In the genomic region with DNA sequence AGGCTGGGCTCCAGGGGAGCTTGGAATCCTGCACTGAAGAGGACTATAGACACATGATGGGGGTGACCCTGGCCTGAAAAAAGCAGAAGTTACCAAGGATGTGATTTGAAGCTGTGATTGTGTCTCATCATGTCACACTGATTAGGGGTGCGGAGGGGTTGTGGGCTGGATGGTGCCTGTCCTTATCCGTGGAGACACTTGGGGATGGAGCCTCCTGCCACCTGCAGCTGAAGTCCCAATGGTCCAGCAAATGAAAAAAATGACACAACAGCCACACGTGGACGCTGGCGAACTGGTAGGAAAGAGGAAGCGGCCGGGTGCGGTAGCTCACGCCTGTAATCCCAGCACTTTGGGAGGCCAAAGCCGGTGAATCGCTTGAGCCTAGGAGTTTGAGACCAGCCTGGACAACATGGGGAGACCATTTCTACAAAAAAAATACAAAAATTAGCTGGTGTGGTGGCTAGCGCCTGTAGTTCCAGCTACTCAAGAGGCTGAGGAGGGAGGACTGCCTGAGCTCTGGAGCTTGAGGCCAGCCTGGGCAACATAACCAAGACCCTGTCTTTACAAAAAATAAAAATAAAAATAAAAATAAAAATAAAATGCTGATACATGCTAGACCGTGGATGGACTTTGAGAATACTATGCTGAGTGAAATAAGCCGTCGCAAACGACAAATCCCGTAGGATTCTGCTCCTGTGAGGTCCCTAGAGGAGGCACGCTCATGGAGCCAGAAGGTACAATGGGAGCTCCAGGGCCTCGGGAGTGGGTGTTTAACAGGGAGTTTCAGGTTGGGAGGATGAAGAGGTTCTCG, we compare ENCODE assay signal across 6 cellular contexts. TPM values are rescaled to one million over a fixed set of nuclear protein-coding genes. Genes with fewer than 3 reads are reported as not detected.
DNase-seq lines count a peak whose midpoint lies in the region; ATAC-seq lines count a peak whose summit lies in the region.

No MANE protein-coding gene starts in this region.

- intact Hi-C loops in Right ventricle myocardium inferior (cut with DNase I), result loop anchor here (1.0 kb wide), 1 partner anchor 24 kb away; the partner anchor contains the start of gene GUK1
- intact Hi-C loops in cardiac septum (cut with DNase I), result loop anchor here (1.0 to 2.0 kb wide), 2 partner anchors 24 to 56 kb away; partner anchors contain the start of genes GUK1 and MRPL55

- peak; percentile 73 for DNase-seq in Right ventricle myocardium inferior (ENCODE audit: missing footprints)
- no peak for DNase-seq in cardiac septum (ENCODE audit: low spot score)
- DNase-seq in caudate nucleus (lab: John Stamatoyannopoulos, UW), result no peak
- DNase-seq in pons (ENCODE audit: low spot score), result peak; percentile 48
- no peak for DNase-seq in SK-N-DZ (ENCODE audit: low spot score)

- H3K27ac ChIP-seq in caudate nucleus (ENCODE audit: low read depth, low read length), result peak overlapping the region; percentile 94

- ATAC-seq in Right ventricle myocardium inferior (no peak), GM21576 (IDR thresholded peaks at IDR 0.05; ENCODE audit: unreplicated experiment) (no peak)

RNA-seq across cellular contexts. Expression of gene IBA57, which starts 0.8 kb away (rescaled TPM):
- total RNA-seq in Right ventricle myocardium inferior (12.7 TPM), cardiac septum (16.6 TPM)
- 4.7 and 4.8 TPM in 2 replicates for polyA plus RNA-seq in SK-N-DZ (2014; cell fraction: cytosol; rRNA removed)
- polyA plus RNA-seq in SK-N-DZ (2014; cell fraction: nucleus; rRNA removed), result 2.9 and 5.6 TPM in 2 replicates

RNA-seq across cellular contexts. Expression of gene GJC2, which starts 15.0 kb away (rescaled TPM):
- total RNA-seq in Right ventricle myocardium inferior (1.6 TPM), cardiac septum (1.6 TPM)
- polyA plus RNA-seq in SK-N-DZ (2014; cell fraction: cytosol; rRNA removed), result 0.09 and 0.20 TPM in 2 replicates
- polyA plus RNA-seq in SK-N-DZ (2014; cell fraction: nucleus; rRNA removed), result 0.90 and 1.8 TPM in 2 replicates

RNA-seq across cellular contexts. Expression of gene GUK1, which starts 24.7 kb away (rescaled TPM):
- total RNA-seq in Right ventricle myocardium inferior, result 162 TPM
- 213 TPM for total RNA-seq in cardiac septum
- 160 and 194 TPM in 2 replicates for polyA plus RNA-seq in SK-N-DZ (2014; cell fraction: cytosol; rRNA removed)
- 247 and 273 TPM in 2 replicates for polyA plus RNA-seq in SK-N-DZ (2014; cell fraction: nucleus; rRNA removed)

RNA-seq across cellular contexts. Expression of gene OBSCN, which starts 43.1 kb away (rescaled TPM):
- 275 TPM for total RNA-seq in Right ventricle myocardium inferior
- total RNA-seq in cardiac septum, result 396 TPM
- polyA plus RNA-seq in SK-N-DZ (2014; cell fraction: cytosol; rRNA removed), result 6.6 and 8.7 TPM in 2 replicates
- polyA plus RNA-seq in SK-N-DZ (2014; cell fraction: nucleus; rRNA removed), result 28.2 and 34.2 TPM in 2 replicates

RNA-seq across cellular contexts. Expression of gene MRPL55, which starts 55.7 kb away (rescaled TPM):
- total RNA-seq in Right ventricle myocardium inferior, result 57.0 TPM
- 39.7 TPM for total RNA-seq in cardiac septum
- polyA plus RNA-seq in SK-N-DZ (2014; cell fraction: cytosol; rRNA removed), result 93.2 and 126 TPM in 2 replicates
- 96.9 and 161 TPM in 2 replicates for polyA plus RNA-seq in SK-N-DZ (2014; cell fraction: nucleus; rRNA removed)

Comparison
In these comparisons a context has a peak if more than half of its experiments do, and no peak if none do; other contexts are left out.
1. DNase-seq: peak in Right ventricle myocardium inferior (single experiment) and pons (single experiment); none in cardiac septum (single experiment), caudate nucleus (0 of 61) and SK-N-DZ (single experiment).